Comparison of ENCODE assay signal across 1 cellular context in genomic region chr3:184525337-184526157, GRCh38.
TF ChIP-seq lines count a peak whose summit lies in the region.

No MANE protein-coding gene starts in this region.

TF ChIP-seq in GM12878, 131 proteins besides CTCF, POLR2A, EP300 and RAD21 (continued from another document):
- TF ChIP-seq ZBTB40 (IDR thresholded peaks at IDR 0.05; ENCODE audit: borderline replicate concordance), result no peak
- no peak for TF ChIP-seq SREBF2 (IDR thresholded peaks at IDR 0.05; ENCODE audit: low read length)
